Comparison of ENCODE assay signal across 8 cellular contexts in the genomic region with DNA sequence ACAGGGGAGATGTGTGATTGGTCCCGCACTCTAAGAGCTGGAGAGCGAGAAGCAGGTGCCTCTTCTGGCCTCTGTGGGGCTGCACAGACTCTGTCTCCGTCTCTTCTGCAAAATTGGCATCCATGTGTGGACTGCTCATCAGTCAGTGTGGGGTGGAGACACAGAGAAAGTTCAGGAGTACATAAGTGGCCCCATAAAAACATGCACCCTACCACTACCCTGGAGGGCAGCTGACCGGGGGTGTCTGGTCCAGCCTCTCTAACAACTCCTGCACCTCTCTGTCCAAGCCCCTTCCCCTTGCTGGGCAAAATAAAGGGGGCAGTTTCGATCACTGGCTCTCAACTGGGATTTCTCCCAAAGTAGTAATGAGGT.
A peak's percentile ranks its signal among the peaks of the same experiment; 100 is the strongest.
DNase-seq lines count a peak whose midpoint lies in the region; ATAC-seq, FAIRE-seq and TF ChIP-seq lines count a peak whose summit lies in the region.

No MANE protein-coding gene starts in this region.

- TF ChIP-seq CTCF in transverse colon (IDR thresholded peaks at IDR 0.05), result no peak

- no peaks in the 10 kb centered on the region for H3K27me3 Mint-ChIP-seq in activated naive CD4-positive, alpha-beta T cell treated with anti-CD3 and anti-CD28 coated beads for 36 hours (ENCODE audit: low read depth)

- ATAC-seq in HG03097 (IDR thresholded peaks at IDR 0.05; ENCODE audit: low FRiP score, unreplicated experiment) (no peak), HG02973 (IDR thresholded peaks at IDR 0.05; ENCODE audit: unreplicated experiment) (no peak)

- peaks cover 19% of the 10 kb centered on the region for H3K4me1 Mint-ChIP-seq in activated naive CD4-positive, alpha-beta T cell treated with anti-CD3 and anti-CD28 coated beads for 36 hours (ENCODE audit: low read depth)

- 52 to 80% methylated on average over 1 to 5 of the region's 5 CpGs for WGBS in transverse colon (ENCODE audit: low coverage in 1 of 2), 2 donors

- DNase-seq in activated naive CD4-positive, alpha-beta T cell treated with anti-CD3 and anti-CD28 coated beads for 36 hours, result no peak
- DNase-seq in activated naive CD4-positive, alpha-beta T cell treated with anti-CD3 and anti-CD28 coated beads, Interleukin-2, amount 50 U/mL, for 16 hours, result no peak
- DNase-seq in SJCRH30, result no peak
- DNase-seq in germinal center (ENCODE audit: low spot score), result peak; percentile 8
- no peak for DNase-seq in transverse colon
- no peak for DNase-seq in GM12891 (ENCODE audit: insufficient read length, low spot score)

- H3K36me3 Mint-ChIP-seq in activated naive CD4-positive, alpha-beta T cell treated with anti-CD3 and anti-CD28 coated beads for 36 hours (ENCODE audit: low read depth), result no peaks in the 10 kb centered on the region

- H3K27ac Mint-ChIP-seq in activated naive CD4-positive, alpha-beta T cell treated with anti-CD3 and anti-CD28 coated beads for 36 hours, result peak overlapping the region; percentile 3

- TF ChIP-seq POLR2A in transverse colon (IDR thresholded peaks at IDR 0.05), result no peak
- TF ChIP-seq POLR2A in GM12891 (IDR thresholded peaks at IDR 0.05; ENCODE audit: low read depth, low read length), result no peak

- H3K27me3 ChIP-seq in SJCRH30 (no peaks in the 10 kb centered on the region), transverse colon (no peaks in the 10 kb centered on the region)

- H3K4me3 ChIP-seq in SJCRH30 (peak overlapping the region; percentile 16), transverse colon (no peak overlapping the region)

- H3K36me3 ChIP-seq in SJCRH30 (no peaks in the 10 kb centered on the region), transverse colon (no peaks in the 10 kb centered on the region)

- CTCF ChIA-PET in activated naive CD4-positive, alpha-beta T cell treated with anti-CD3 and anti-CD28 coated beads for 36 hours (lab: Charles Lee), result interaction anchor here (1.4 kb wide), 1 partner anchor 390 kb away, joined by 3 read pairs; no protein-coding TSS in a partner anchor

- H3K4me1 ChIP-seq in SJCRH30, result 0 out of 2 replicates have a peak, but pooled peaks cover under 1% of the 10 kb centered on the region
- peaks cover 3 to 20% (median 10%) of the 10 kb centered on the region in 4 donors for H3K4me1 ChIP-seq in transverse colon

- FAIRE-seq in GM12891 (lab: Jason Lieb, UNC), result no peak

- no peak for TF ChIP-seq EP300 in transverse colon (IDR thresholded peaks at IDR 0.05; ENCODE audit: low read depth)

- H3K9me3 ChIP-seq in SJCRH30 (replicated peaks) (no peaks in the 10 kb centered on the region), transverse colon (no peaks in the 10 kb centered on the region)

- in situ Hi-C loops in transverse colon (cut with MboI; ENCODE audit: low pct_ligation_motif_present in 1 of 4, low pct_unique_long_range_greater_than_20kb in 1 of 4, low sequenced_read_pairs in 3 of 4), result no loop called here

- peak overlapping the region; percentile 10 for H3K4me3 Mint-ChIP-seq in activated naive CD4-positive, alpha-beta T cell treated with anti-CD3 and anti-CD28 coated beads for 36 hours

- H3K27ac ChIP-seq in SJCRH30 (no peak overlapping the region), transverse colon (peak overlapping the region in 3 of 4 donors; percentile 86 to 89 (median 87))

- intact Hi-C loops in activated naive CD4-positive, alpha-beta T cell treated with anti-CD3 and anti-CD28 coated beads for 36 hours (cut with micrococcal nuclease), result loop anchor here (1.0 to 5.0 kb wide), 5 partner anchors 50 to 894 kb away; a partner anchor contains a TSS
- intact Hi-C loops in transverse colon (cut with DNase I; ENCODE audit: low total_unique reads), result no loop called here

- no peaks in the 10 kb centered on the region for H3K9me3 Mint-ChIP-seq in activated naive CD4-positive, alpha-beta T cell treated with anti-CD3 and anti-CD28 coated beads for 36 hours

TF ChIP-seq in GM12891, 5 proteins besides CTCF, POLR2A, EP300 and RAD21:
- no peak for TF ChIP-seq TAF1 (IDR thresholded peaks at IDR 0.05; ENCODE audit: low read depth, low read length)
- TF ChIP-seq POU2F2 (IDR thresholded peaks at IDR 0.05; ENCODE audit: low read depth, low read length), result no peak
- no peak for TF ChIP-seq PAX5 (IDR thresholded peaks at IDR 0.05; ENCODE audit: insufficient read depth, low read length, severe bottlenecking)
- no peak for TF ChIP-seq SPI1 (IDR thresholded peaks at IDR 0.05; ENCODE audit: low read depth, low read length)
- no peak for TF ChIP-seq POLR2AphosphoS5 (IDR thresholded peaks at IDR 0.05; ENCODE audit: low read depth, low read length)
